ENCODE assay signal across 1 cellular context in genomic region chr3:152968388-152969024, GRCh38.
A peak's percentile ranks its signal among the peaks of the same experiment; 100 is the strongest.
TF ChIP-seq lines count a peak whose summit lies in the region.

No MANE protein-coding gene starts in this region.

TF ChIP-seq in K562, 482 proteins besides CTCF, POLR2A, EP300 and RAD21 (continued from another document and continues in another):
- TF ChIP-seq CHD7 (IDR thresholded peaks at IDR 0.05; ENCODE audit: low read depth, low read length) (no peak), JUND (IDR thresholded peaks at IDR 0.05; ENCODE audit: borderline replicate concordance, low read depth, low read length) (peak; percentile 81), JUND (tag; IDR thresholded peaks at IDR 0.05; ENCODE audit: borderline replicate concordance, low read depth, low read length) (peak; percentile 54; the same call in 2 of the 3 replicates), HMGXB4 (CRISPR knock-in tag; IDR thresholded peaks at IDR 0.05) (no peak), FOXO4 (CRISPR knock-in tag; IDR thresholded peaks at IDR 0.05) (no peak), PATZ1 (CRISPR knock-in tag; IDR thresholded peaks at IDR 0.05; ENCODE audit: borderline replicate concordance) (no peak), ZFPM2 (CRISPR knock-in tag; IDR thresholded peaks at IDR 0.05) (no peak), ETV5 (CRISPR knock-in tag; IDR thresholded peaks at IDR 0.05; ENCODE audit: low read depth) (no peak), BCL6 (CRISPR knock-in tag; IDR thresholded peaks at IDR 0.05) (no peak), HNRNPH1 (optimal IDR thresholded peaks at IDR 0.05; ENCODE audit: low read depth, low read length) (no peak), NR2C2 (CRISPR knock-in tag; IDR thresholded peaks at IDR 0.05) (no peak), NR2C2 (tag; IDR thresholded peaks at IDR 0.05) (peak; percentile 36; the same call in 1 of the 2 replicates), ETV6 (IDR thresholded peaks at IDR 0.05; ENCODE audit: borderline replicate concordance in 1 of 2, low read depth in 2 of 2, low read length in 1 of 2) (no peak), ETV6 (CRISPR knock-in tag; IDR thresholded peaks at IDR 0.05; ENCODE audit: borderline replicate concordance) (no peak), NBN (IDR thresholded peaks at IDR 0.05; ENCODE audit: low read depth) (no peak), KAT7 (CRISPR knock-in tag; IDR thresholded peaks at IDR 0.05; ENCODE audit: borderline replicate concordance) (no peak), CHD2 (IDR thresholded peaks at IDR 0.05; ENCODE audit: low read depth, low read length) (no peak), ZNF79 (CRISPR knock-in tag; IDR thresholded peaks at IDR 0.05; ENCODE audit: low read depth) (no peak), CHD4 (IDR thresholded peaks at IDR 0.05; ENCODE audit: insufficient read depth, insufficient replicate concordance, low read depth, low read length, poor library complexity, severe bottlenecking) (no peak), ZNF124 (CRISPR knock-in tag; IDR thresholded peaks at IDR 0.05) (no peak), GABPB1 (CRISPR knock-in tag; IDR thresholded peaks at IDR 0.05) (no peak), NCOA2 (IDR thresholded peaks at IDR 0.05; ENCODE audit: partially characterized antibody in 2 of 2) (no peak), ZC3H4 (CRISPR knock-in tag; IDR thresholded peaks at IDR 0.05; ENCODE audit: borderline replicate concordance) (no peak), ZNF354B (CRISPR knock-in tag; IDR thresholded peaks at IDR 0.05) (no peak), GTF2E2 (tag; IDR thresholded peaks at IDR 0.05) (no peak), ADNP (tag; IDR thresholded peaks at IDR 0.05) (no peak), ZNF830 (CRISPR knock-in tag; IDR thresholded peaks at IDR 0.05) (no peak), NR1H2 (CRISPR knock-in tag; IDR thresholded peaks at IDR 0.05) (no peak), PRDM10 (IDR thresholded peaks at IDR 0.05; ENCODE audit: partially characterized antibody) (no peak), KLF13 (tag; IDR thresholded peaks at IDR 0.05; ENCODE audit: borderline replicate concordance, low read depth) (no peak)
- TF ChIP-seq, protein P1, sequence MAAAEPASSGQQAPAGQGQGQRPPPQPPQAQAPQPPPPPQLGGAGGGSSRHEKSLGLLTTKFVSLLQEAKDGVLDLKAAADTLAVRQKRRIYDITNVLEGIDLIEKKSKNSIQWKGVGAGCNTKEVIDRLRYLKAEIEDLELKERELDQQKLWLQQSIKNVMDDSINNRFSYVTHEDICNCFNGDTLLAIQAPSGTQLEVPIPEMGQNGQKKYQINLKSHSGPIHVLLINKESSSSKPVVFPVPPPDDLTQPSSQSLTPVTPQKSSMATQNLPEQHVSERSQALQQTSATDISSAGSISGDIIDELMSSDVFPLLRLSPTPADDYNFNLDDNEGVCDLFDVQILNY (CRISPR knock-in tag; IDR thresholded peaks at IDR 0.05), result no peak
- TF ChIP-seq, protein P2, sequence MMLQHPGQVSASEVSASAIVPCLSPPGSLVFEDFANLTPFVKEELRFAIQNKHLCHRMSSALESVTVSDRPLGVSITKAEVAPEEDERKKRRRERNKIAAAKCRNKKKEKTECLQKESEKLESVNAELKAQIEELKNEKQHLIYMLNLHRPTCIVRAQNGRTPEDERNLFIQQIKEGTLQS (IDR thresholded peaks at IDR 0.05), result peak; percentile 77
- TF ChIP-seq, protein P2 (CRISPR knock-in tag; conservative IDR thresholded peaks at IDR 0.05), result no peak
- TF ChIP-seq, protein P3, sequence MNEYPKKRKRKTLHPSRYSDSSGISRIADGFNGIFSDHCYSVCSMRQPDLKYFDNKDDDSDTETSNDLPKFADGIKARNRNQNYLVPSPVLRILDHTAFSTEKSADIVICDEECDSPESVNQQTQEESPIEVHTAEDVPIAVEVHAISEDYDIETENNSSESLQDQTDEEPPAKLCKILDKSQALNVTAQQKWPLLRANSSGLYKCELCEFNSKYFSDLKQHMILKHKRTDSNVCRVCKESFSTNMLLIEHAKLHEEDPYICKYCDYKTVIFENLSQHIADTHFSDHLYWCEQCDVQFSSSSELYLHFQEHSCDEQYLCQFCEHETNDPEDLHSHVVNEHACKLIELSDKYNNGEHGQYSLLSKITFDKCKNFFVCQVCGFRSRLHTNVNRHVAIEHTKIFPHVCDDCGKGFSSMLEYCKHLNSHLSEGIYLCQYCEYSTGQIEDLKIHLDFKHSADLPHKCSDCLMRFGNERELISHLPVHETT (CRISPR knock-in tag; conservative IDR thresholded peaks at IDR 0.05 in 1 of 2, IDR thresholded peaks at IDR 0.05 in 1 of 2), result 0 out of 4 replicates have a peak, but pooled peaks of 1 of the 2 experiments have one; percentile 17
